1 cellular context compared by ENCODE assay signal in the genomic region with DNA sequence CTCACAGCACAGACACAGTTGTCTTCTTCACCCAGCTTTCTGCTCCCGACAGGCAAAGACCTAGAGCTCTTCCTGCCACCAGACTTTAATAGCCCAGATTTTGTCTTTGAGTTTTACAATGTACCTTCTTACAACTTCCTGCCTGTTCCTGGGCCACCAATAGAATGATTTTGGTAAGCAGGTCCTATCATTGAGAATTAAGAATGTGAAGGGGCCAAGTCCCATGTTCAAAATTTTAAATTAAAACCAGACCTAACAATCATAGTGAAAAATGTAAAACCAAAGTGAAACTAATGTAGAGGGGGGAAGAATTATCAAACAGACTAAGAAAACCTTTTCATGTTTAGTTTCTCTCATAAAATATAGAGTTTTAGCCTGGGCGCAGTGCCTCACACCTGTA.
TF ChIP-seq lines count a peak whose summit lies in the region.

No MANE protein-coding gene starts in this region.

TF ChIP-seq in GM12878, 131 proteins besides CTCF, POLR2A, EP300 and RAD21:
- TF ChIP-seq JUNB (IDR thresholded peaks at IDR 0.05) = peak; percentile 14; the same call in 1 of the 2 replicates
- TF ChIP-seq, protein P1, sequence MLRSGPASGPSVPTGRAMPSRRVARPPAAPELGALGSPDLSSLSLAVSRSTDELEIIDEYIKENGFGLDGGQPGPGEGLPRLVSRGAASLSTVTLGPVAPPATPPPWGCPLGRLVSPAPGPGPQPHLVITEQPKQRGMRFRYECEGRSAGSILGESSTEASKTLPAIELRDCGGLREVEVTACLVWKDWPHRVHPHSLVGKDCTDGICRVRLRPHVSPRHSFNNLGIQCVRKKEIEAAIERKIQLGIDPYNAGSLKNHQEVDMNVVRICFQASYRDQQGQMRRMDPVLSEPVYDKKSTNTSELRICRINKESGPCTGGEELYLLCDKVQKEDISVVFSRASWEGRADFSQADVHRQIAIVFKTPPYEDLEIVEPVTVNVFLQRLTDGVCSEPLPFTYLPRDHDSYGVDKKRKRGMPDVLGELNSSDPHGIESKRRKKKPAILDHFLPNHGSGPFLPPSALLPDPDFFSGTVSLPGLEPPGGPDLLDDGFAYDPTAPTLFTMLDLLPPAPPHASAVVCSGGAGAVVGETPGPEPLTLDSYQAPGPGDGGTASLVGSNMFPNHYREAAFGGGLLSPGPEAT (IDR thresholded peaks at IDR 0.05; ENCODE audit: low read depth) = no peak
